Comparison of ENCODE assay signal across 1 cellular context in the genomic region with DNA sequence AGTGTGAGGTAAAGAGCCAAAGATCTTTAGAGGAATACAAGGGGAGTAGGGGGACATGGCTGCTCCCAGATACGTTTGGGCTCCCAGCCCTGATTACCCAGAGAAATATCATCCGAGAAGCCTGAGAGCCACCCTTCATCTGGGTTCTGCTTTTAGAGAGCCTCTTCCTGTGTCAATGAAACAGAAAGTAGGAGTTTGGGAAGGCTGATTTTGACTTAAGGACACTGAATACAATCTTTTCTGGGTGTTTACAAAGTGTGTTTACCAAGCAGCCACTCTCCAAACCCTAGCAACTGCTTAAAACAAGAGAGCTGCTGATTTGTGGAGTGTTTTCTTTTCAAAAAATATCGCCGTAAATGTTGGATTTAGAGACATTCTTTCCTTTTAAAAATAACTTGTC.
TF ChIP-seq lines count a peak whose summit lies in the region.

No MANE protein-coding gene starts in this region.

TF ChIP-seq in HepG2, 621 proteins besides CTCF, POLR2A, EP300 and RAD21:
- TF ChIP-seq MED13 (CRISPR knock-in tag; IDR thresholded peaks at IDR 0.05): no peak
- TF ChIP-seq DPF2 (CRISPR knock-in tag; IDR thresholded peaks at IDR 0.05; ENCODE audit: borderline replicate concordance, low read depth): no peak
- TF ChIP-seq ISL2 (CRISPR knock-in tag; IDR thresholded peaks at IDR 0.05): no peak
- TF ChIP-seq, protein P1, sequence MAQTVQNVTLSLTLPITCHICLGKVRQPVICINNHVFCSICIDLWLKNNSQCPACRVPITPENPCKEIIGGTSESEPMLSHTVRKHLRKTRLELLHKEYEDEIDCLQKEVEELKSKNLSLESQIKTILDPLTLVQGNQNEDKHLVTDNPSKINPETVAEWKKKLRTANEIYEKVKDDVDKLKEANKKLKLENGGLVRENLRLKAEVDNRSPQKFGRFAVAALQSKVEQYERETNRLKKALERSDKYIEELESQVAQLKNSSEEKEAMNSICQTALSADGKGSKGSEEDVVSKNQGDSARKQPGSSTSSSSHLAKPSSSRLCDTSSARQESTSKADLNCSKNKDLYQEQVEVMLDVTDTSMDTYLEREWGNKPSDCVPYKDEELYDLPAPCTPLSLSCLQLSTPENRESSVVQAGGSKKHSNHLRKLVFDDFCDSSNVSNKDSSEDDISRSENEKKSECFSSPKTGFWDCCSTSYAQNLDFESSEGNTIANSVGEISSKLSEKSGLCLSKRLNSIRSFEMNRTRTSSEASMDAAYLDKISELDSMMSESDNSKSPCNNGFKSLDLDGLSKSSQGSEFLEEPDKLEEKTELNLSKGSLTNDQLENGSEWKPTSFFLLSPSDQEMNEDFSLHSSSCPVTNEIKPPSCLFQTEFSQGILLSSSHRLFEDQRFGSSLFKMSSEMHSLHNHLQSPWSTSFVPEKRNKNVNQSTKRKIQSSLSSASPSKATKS (CRISPR knock-in tag; IDR thresholded peaks at IDR 0.05): no peak
- no peak for TF ChIP-seq ZNF101 (CRISPR knock-in tag; IDR thresholded peaks at IDR 0.05; ENCODE audit: borderline replicate concordance, low read depth)
- TF ChIP-seq, protein P2, sequence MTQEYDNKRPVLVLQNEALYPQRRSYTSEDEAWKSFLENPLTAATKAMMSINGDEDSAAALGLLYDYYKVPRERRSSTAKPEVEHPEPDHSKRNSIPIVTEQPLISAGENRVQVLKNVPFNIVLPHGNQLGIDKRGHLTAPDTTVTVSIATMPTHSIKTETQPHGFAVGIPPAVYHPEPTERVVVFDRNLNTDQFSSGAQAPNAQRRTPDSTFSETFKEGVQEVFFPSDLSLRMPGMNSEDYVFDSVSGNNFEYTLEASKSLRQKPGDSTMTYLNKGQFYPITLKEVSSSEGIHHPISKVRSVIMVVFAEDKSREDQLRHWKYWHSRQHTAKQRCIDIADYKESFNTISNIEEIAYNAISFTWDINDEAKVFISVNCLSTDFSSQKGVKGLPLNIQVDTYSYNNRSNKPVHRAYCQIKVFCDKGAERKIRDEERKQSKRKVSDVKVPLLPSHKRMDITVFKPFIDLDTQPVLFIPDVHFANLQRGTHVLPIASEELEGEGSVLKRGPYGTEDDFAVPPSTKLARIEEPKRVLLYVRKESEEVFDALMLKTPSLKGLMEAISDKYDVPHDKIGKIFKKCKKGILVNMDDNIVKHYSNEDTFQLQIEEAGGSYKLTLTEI (CRISPR knock-in tag; conservative IDR thresholded peaks at IDR 0.05): no peak
- TF ChIP-seq, protein P3, sequence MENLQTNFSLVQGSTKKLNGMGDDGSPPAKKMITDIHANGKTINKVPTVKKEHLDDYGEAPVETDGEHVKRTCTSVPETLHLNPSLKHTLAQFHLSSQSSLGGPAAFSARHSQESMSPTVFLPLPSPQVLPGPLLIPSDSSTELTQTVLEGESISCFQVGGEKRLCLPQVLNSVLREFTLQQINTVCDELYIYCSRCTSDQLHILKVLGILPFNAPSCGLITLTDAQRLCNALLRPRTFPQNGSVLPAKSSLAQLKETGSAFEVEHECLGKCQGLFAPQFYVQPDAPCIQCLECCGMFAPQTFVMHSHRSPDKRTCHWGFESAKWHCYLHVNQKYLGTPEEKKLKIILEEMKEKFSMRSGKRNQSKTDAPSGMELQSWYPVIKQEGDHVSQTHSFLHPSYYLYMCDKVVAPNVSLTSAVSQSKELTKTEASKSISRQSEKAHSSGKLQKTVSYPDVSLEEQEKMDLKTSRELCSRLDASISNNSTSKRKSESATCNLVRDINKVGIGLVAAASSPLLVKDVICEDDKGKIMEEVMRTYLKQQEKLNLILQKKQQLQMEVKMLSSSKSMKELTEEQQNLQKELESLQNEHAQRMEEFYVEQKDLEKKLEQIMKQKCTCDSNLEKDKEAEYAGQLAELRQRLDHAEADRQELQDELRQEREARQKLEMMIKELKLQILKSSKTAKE (CRISPR knock-in tag; IDR thresholded peaks at IDR 0.05; ENCODE audit: borderline replicate concordance): no peak
- no peak for TF ChIP-seq ZSCAN9 (CRISPR knock-in tag; IDR thresholded peaks at IDR 0.05; ENCODE audit: borderline replicate concordance)
- TF ChIP-seq RBM39 (IDR thresholded peaks at IDR 0.05; ENCODE audit: low read depth, low read length, poor library complexity, severe bottlenecking): no peak
- TF ChIP-seq SOX5 (CRISPR knock-in tag; IDR thresholded peaks at IDR 0.05; ENCODE audit: borderline replicate concordance): no peak
- TF ChIP-seq, protein P4, sequence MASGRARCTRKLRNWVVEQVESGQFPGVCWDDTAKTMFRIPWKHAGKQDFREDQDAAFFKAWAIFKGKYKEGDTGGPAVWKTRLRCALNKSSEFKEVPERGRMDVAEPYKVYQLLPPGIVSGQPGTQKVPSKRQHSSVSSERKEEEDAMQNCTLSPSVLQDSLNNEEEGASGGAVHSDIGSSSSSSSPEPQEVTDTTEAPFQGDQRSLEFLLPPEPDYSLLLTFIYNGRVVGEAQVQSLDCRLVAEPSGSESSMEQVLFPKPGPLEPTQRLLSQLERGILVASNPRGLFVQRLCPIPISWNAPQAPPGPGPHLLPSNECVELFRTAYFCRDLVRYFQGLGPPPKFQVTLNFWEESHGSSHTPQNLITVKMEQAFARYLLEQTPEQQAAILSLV (CRISPR knock-in tag; IDR thresholded peaks at IDR 0.05; ENCODE audit: borderline replicate concordance): no peak
- no peak for TF ChIP-seq SRF (IDR thresholded peaks at IDR 0.05; ENCODE audit: low read depth, low read length)
- no peak for TF ChIP-seq SP1 (IDR thresholded peaks at IDR 0.05)
- no peak for TF ChIP-seq SP1 (CRISPR knock-in tag; IDR thresholded peaks at IDR 0.05)
- no peak for TF ChIP-seq ZNF20 (CRISPR knock-in tag; IDR thresholded peaks at IDR 0.05)
- no peak for TF ChIP-seq MTA1 (CRISPR knock-in tag; IDR thresholded peaks at IDR 0.05; ENCODE audit: borderline replicate concordance)
- no peak for TF ChIP-seq ZC3H4 (CRISPR knock-in tag; IDR thresholded peaks at IDR 0.05; ENCODE audit: borderline replicate concordance)
- TF ChIP-seq RXRA (CRISPR knock-in tag; IDR thresholded peaks at IDR 0.05): no peak
- TF ChIP-seq STAT5B (CRISPR knock-in tag; IDR thresholded peaks at IDR 0.05): no peak
